ENCODE assay signal across 4 cellular contexts in the genomic region with DNA sequence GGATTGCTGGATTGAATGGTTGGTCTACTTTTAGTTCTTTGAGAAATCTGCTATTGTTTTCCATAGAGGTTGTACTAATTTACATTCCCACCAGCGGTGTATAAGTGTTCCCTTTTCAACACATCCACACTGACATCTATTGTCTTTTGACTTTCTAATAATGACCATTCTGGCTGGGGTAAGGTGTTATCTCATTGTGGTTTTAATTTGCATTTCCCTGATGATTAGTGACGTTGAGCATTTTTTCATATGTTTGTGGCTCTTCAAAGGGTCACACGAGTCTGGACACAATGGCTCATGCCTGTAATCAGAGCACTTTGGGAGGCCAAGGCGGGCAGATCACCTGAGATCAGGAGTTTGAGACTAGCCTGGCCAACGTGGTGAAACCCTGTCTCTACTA. TPM values are rescaled to one million over a fixed set of nuclear protein-coding genes. Genes with fewer than 3 reads are reported as not detected.
"Had no signal": no experiment of that assay in that cellular context is flagged by ENCODE, and none has a peak within 500 bp of the region (broad histone marks: within the 10 kb centered on the region; RNA-seq: fewer than 3 reads in every experiment).

No MANE protein-coding gene starts in this region.

RNA-seq across cellular contexts. Expression of a gene that starts 18.1 kb away (rescaled TPM):
- total RNA-seq: LHCN-M2, M059J, MCF 10A, NCI-H460 had no signal

RNA-seq across cellular contexts. Expression of a gene that starts 22.0 kb away (rescaled TPM):
- total RNA-seq: LHCN-M2, M059J, MCF 10A, NCI-H460 had no signal

RNA-seq across cellular contexts. Expression of a gene that starts 41.4 kb away (rescaled TPM):
- total RNA-seq: LHCN-M2, M059J, MCF 10A, NCI-H460 had no signal
